In genomic region chrX:46477435-46477834, GRCh38 we compare ENCODE assay signal across 12 cellular contexts.
"Had no signal": no experiment of that assay in that cellular context is flagged by ENCODE, and none has a peak within 500 bp of the region (broad histone marks: within the 10 kb centered on the region; RNA-seq: fewer than 3 reads in every experiment).

No MANE protein-coding gene starts in this region.

- ATAC-seq: lower lobe of right lung; naive thymus-derived CD4-positive, alpha-beta T cell; right lobe of liver; T-cell had no signal

- DNase-seq: activated CD4-positive, alpha-beta T cell treated with anti-CD3 and anti-CD28 coated beads for 48 hours; brain microvascular endothelial cell; cerebellar nuclear complex; hypothalamus; lower lobe of right lung; naive thymus-derived CD4-positive, alpha-beta T cell; right lobe of liver; stimulated activated CD4-positive, alpha-beta T cell treated with anti-CD3 and anti-CD28 coated beads, Interleukin-2, amount 100 ng/mL, for 48 hours; stimulated activated naive CD4-positive, alpha-beta T cell treated with Interleukin-2 at 50 U/mL for 16 hours; T-cell; T1000; upper lobe of left lung had no signal

- H3K4me3 ChIP-seq: lower lobe of right lung, right lobe of liver, upper lobe of left lung had no signal
